In genomic region chr3:126083138-126083445, GRCh38 we compare ENCODE assay signal across 8 cellular contexts. TPM values are rescaled to one million over a fixed set of nuclear protein-coding genes. Genes with fewer than 3 reads are reported as not detected.
DNase-seq lines count a peak whose midpoint lies in the region; ATAC-seq and TF ChIP-seq lines count a peak whose summit lies in the region.

No MANE protein-coding gene starts in this region.

- peak overlapping the region; percentile 84 for H3K27ac ChIP-seq in WERI-Rb-1
- H3K27ac ChIP-seq in right cardiac atrium (ENCODE audit: low read length): no peak overlapping the region
- H3K27ac ChIP-seq in skin epidermis: peak overlapping the region in 17 of 21 experiments; percentile 80 to 98 (median 91)

- WGBS in right cardiac atrium: 39% methylated on average over 3 of the region's 3 CpGs

- H3K36me3 ChIP-seq in H7 (replicated peaks; ENCODE audit: control insufficient read depth, insufficient read depth, low read length): no peaks in the 10 kb centered on the region
- no peaks in the 10 kb centered on the region; the same call in 1 of the 2 replicates for H3K36me3 ChIP-seq in WERI-Rb-1

- intact Hi-C loops in right cardiac atrium (cut with DNase I): loop anchor here in 1 of 4 donors (5.0 kb wide), 1 partner anchor 91 kb away; no protein-coding TSS in a partner anchor

- ATAC-seq in right cardiac atrium (no peak), HG03045 (IDR thresholded peaks at IDR 0.05; ENCODE audit: unreplicated experiment) (no peak)

- DNase-seq in H7 (peak; percentile 49), WERI-Rb-1 (no peak), right cardiac atrium (no peak), NCI-H1694 treated with DMSO at 0.1 percent for 48 hours (lab: John Stamatoyannopoulos, UW) (no peak), SKM-1 (lab: John Stamatoyannopoulos, UW; ENCODE audit: unreplicated experiment) (no peak)
- no peak for DNase-seq in stimulated activated CD8-positive, alpha-beta memory T cell treated with anti-CD3 and anti-CD28 coated beads, Interleukin-4, amount 100 ng/mL, for 48 hours

- H3K9me3 ChIP-seq in WERI-Rb-1 (ENCODE audit: severe bottlenecking) (no peaks in the 10 kb centered on the region), right cardiac atrium (ENCODE audit: control insufficient read depth, low read length) (no peaks in the 10 kb centered on the region)

- H3K4me3 ChIP-seq in H7 (ENCODE audit: insufficient read depth, low read depth, low read length): peak overlapping the region; percentile 71
- H3K4me3 ChIP-seq in WERI-Rb-1 (ENCODE audit: low read depth, low read length): peak overlapping the region; percentile 78
- H3K4me3 ChIP-seq in right cardiac atrium (ENCODE audit: low read length): peak overlapping the region; percentile 89
- peak overlapping the region; percentile 54 to 87 (median 74) for H3K4me3 ChIP-seq in skin epidermis

- no peak for TF ChIP-seq CTCF in WERI-Rb-1 (IDR thresholded peaks at IDR 0.05; ENCODE audit: low read depth, low read length)

- H3K4me1 ChIP-seq in right cardiac atrium (ENCODE audit: control insufficient read depth, insufficient read depth, low read length): no peaks in the 10 kb centered on the region

- no peaks in the 10 kb centered on the region for H3K27me3 ChIP-seq in H7 (ENCODE audit: control insufficient read depth, insufficient read depth, low read length)
- no peaks in the 10 kb centered on the region for H3K27me3 ChIP-seq in WERI-Rb-1 (ENCODE audit: insufficient read depth, low read depth, severe bottlenecking)
- H3K27me3 ChIP-seq in right cardiac atrium (ENCODE audit: control insufficient read depth, insufficient read depth): no peaks in the 10 kb centered on the region

RNA-seq across cellular contexts. Expression of gene SLC41A3, which starts 0.8 kb away (rescaled TPM):
- 30.8 and 32.7 TPM in 2 replicates for total RNA-seq in H7 (2014; rRNA removed; shearing (Covaris generic))
- 10 to 100 TPM; 30.9 to 38.9 (median 37.0) TPM for total RNA-seq in right cardiac atrium
- polyA plus RNA-seq in right cardiac atrium: 25.6 TPM
